In the genomic region with DNA sequence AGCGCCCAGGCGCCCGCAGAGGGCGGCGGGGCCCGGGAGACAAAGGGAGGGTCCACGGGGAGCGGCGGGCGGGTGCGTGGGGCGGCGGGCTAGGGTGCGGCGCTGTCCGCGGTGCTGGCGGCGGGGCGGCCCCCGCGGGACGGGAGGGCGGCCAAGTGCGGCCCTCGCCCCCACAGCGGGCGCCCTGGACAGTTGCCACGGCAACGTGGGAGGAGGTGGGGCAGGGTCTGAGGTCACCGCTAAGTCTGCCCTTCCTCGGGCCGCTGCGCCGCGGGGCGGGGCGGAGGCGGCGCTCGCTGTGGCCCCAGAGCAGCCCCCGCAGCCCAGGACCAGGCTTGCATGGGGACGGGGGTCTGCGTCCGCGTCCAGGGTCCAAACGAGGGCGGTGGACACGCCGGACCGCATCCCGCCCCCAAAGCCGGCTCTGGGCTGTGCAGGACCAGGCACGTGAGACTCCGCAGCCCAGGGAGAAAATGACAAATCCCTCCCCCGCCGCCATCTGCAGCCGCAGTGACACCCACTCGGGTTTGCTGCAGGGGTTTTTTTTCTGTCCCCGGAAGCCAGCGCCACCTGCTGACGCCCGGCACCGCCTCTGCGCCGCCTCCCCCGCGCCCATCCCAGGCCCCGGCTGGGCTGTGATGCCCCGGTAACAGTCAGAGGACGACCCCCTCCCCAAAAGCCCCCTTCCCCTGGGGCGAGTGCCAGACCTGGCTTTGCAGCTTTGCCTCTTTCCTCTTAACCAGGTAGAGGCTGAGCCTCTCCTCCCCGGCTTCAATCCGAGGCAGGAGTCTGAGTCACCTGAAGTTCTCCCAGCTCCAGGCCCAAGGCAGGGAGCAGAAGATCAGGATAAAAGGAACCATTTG, we compare ENCODE assay signal across 8 cellular contexts. TPM values are rescaled to one million over a fixed set of nuclear protein-coding genes. Genes with fewer than 3 reads are reported as not detected.
A peak's percentile ranks its signal among the peaks of the same experiment; 100 is the strongest.
DNase-seq lines count a peak whose midpoint lies in the region; ATAC-seq and TF ChIP-seq lines count a peak whose summit lies in the region.

No MANE protein-coding gene starts in this region.

- TF ChIP-seq POLR2A in adrenal gland (IDR thresholded peaks at IDR 0.05) = no peak

- H3K27ac ChIP-seq in adrenal gland = no peak overlapping the region

- 1 to 5% (median 3%) methylated on average over 6 to 74 of the region's 74 CpGs for WGBS in adrenal gland, 4 donors

- H3K4me1 Mint-ChIP-seq in T-helper 1 cell treated with Interleukin-12 subunit alpha and Interleukin-12 subunit beta and Interleukin-4 antibody, amounts not matched to agents 30 μg/mL and 1 μg/mL, for 36 hours (ENCODE audit: low read depth) = peaks cover 2% of the 10 kb centered on the region

- peak; percentile 14 to 45 (median 30) for TF ChIP-seq CTCF in adrenal gland (IDR thresholded peaks at IDR 0.05)

- no peak for ATAC-seq in HG02610 (IDR thresholded peaks at IDR 0.05; ENCODE audit: unreplicated experiment)

- H3K9me3 ChIP-seq in adrenal gland (replicated peaks in 1 of 3) (no peaks in the 10 kb centered on the region), iPS-18c (ENCODE audit: control insufficient read depth, insufficient read depth, low read length) (peaks cover 5% of the 10 kb centered on the region)

- H3K9me3 Mint-ChIP-seq in T-helper 1 cell treated with Interleukin-12 subunit alpha and Interleukin-12 subunit beta and Interleukin-4 antibody, amounts not matched to agents 30 μg/mL and 1 μg/mL, for 36 hours = no peaks in the 10 kb centered on the region

- peak overlapping the region; percentile 37 for H3K4me3 Mint-ChIP-seq in T-helper 1 cell treated with Interleukin-12 subunit alpha and Interleukin-12 subunit beta and Interleukin-4 antibody, amounts not matched to agents 30 μg/mL and 1 μg/mL, for 36 hours

- H3K4me1 ChIP-seq in adrenal gland (replicated peaks in 1 of 2) = peaks cover 0 to 20% of the 10 kb centered on the region in 2 donors

- peaks cover 44% of the 10 kb centered on the region for H3K27me3 Mint-ChIP-seq in T-helper 1 cell treated with Interleukin-12 subunit alpha and Interleukin-12 subunit beta and Interleukin-4 antibody, amounts not matched to agents 30 μg/mL and 1 μg/mL, for 36 hours (ENCODE audit: low read depth)

- peaks cover 1% of the 10 kb centered on the region for H3K36me3 Mint-ChIP-seq in T-helper 1 cell treated with Interleukin-12 subunit alpha and Interleukin-12 subunit beta and Interleukin-4 antibody, amounts not matched to agents 30 μg/mL and 1 μg/mL, for 36 hours (ENCODE audit: low read depth)

- intact Hi-C loops in adrenal gland (cut with DNase I) = loop anchor here (5.0 to 10.0 kb wide), 2 partner anchors 122 to 124 kb away; no protein-coding TSS in a partner anchor

- H3K27ac Mint-ChIP-seq in T-helper 1 cell treated with Interleukin-12 subunit alpha and Interleukin-12 subunit beta and Interleukin-4 antibody, amounts not matched to agents 30 μg/mL and 1 μg/mL, for 36 hours = peak overlapping the region; percentile 55

- DNase-seq in HuH-7.5 (ENCODE audit: low spot score) = peak; percentile 91
- DNase-seq in adrenal gland = peak in 6 of 7 donors; percentile 21 to 33 (median 24)
- DNase-seq in stimulated activated CD4-positive, alpha-beta T cell treated with anti-CD3 and anti-CD28 coated beads, Interleukin-2, amount 100 ng/mL, for 24 hours = peak; percentile 71 to 77
- no peak for DNase-seq in T1000 (lab: John Stamatoyannopoulos, UW)

- H3K36me3 ChIP-seq in adrenal gland (replicated peaks in 1 of 2) = no peaks in the 10 kb centered on the region

- H3K4me3 ChIP-seq in GM08714 (ENCODE audit: low read length) (peak overlapping the region; percentile 19; the same call in 1 of the 2 replicates), adrenal gland (peak overlapping the region in 1 of 4 donors; percentile 12), iPS-18c (ENCODE audit: insufficient read depth, low read depth, low read length) (peak overlapping the region; percentile 49; the same call in 1 of the 2 replicates)

- H3K27me3 ChIP-seq in adrenal gland = peaks cover 79% of the 10 kb centered on the region

RNA-seq across cellular contexts. Expression of gene YTHDF1, which starts 36.8 kb away (rescaled TPM):
- total RNA-seq in adrenal gland = 10 to 100 TPM; 19.5 to 41.9 (median 34.7) TPM
- polyA plus RNA-seq in adrenal gland = 10 to 100 TPM; 27.6 to 38.0 (median 29.9) TPM

RNA-seq across cellular contexts. Expression of gene BIRC7, which starts 56.6 kb away (rescaled TPM):
- 1 to 10 TPM in 3 of 8 donors, under 1 TPM in 1, not detected in 4; 0.28 to 1.1 (median 1.1) TPM for total RNA-seq in adrenal gland
- polyA plus RNA-seq in adrenal gland = 1 to 10 TPM in 1 of 3 donors, under 1 TPM in 1, not detected in 1; 0.81 to 1.2 TPM
